In genomic region chr17:32558997-32559650, GRCh38 we compare ENCODE assay signal across 1 cellular context.
TF ChIP-seq lines count a peak whose summit lies in the region.

No MANE protein-coding gene starts in this region.

TF ChIP-seq in SK-N-SH treated with all-trans-retinoic acid at 6 μM for 48 hours, 23 proteins besides CTCF, POLR2A, EP300 and RAD21 (continued from another document):
- no peak for TF ChIP-seq OSR1 (CRISPR knock-in tag; IDR thresholded peaks at IDR 0.05)
- TF ChIP-seq BACH2 (CRISPR knock-in tag; IDR thresholded peaks at IDR 0.05; ENCODE audit: borderline replicate concordance) = no peak
- TF ChIP-seq ZNF70 (CRISPR knock-in tag; IDR thresholded peaks at IDR 0.05) = no peak
- TF ChIP-seq ZC3H10 (CRISPR knock-in tag; IDR thresholded peaks at IDR 0.05) = no peak
